23 cellular contexts compared by ENCODE assay signal in genomic region chr7:54996391-54996790, GRCh38. TPM values are rescaled to one million over a fixed set of nuclear protein-coding genes. Genes with fewer than 3 reads are reported as not detected.
DNase-seq lines count a peak whose midpoint lies in the region; ATAC-seq, FAIRE-seq and TF ChIP-seq lines count a peak whose summit lies in the region.
"Had no signal": no experiment of that assay in that cellular context is flagged by ENCODE, and none has a peak within 500 bp of the region (broad histone marks: within the 10 kb centered on the region; RNA-seq: fewer than 3 reads in every experiment).

No MANE protein-coding gene starts in this region.

- H3K36me3 Mint-ChIP-seq in T-helper 2 cell treated with Interferon-gamma antibody and Interleukin-4, amounts not matched to agents 5 μg/mL and 100 μg/mL, for 36 hours (ENCODE audit: low read depth), result no peaks in the 10 kb centered on the region
- no peaks in the 10 kb centered on the region for H3K36me3 Mint-ChIP-seq in T-helper 17 cell (ENCODE audit: low read depth)
- no peaks in the 10 kb centered on the region for H3K36me3 Mint-ChIP-seq in activated CD4-positive, alpha-beta memory T cell treated with anti-CD3 and anti-CD28 coated beads for 36 hours

- peak overlapping the region; percentile 51 for H3K27ac Mint-ChIP-seq in T-helper 2 cell treated with Interferon-gamma antibody and Interleukin-4, amounts not matched to agents 5 μg/mL and 100 μg/mL, for 36 hours
- H3K27ac Mint-ChIP-seq in T-helper 17 cell, result peak overlapping the region; percentile 24
- H3K27ac Mint-ChIP-seq in activated CD4-positive, alpha-beta memory T cell treated with anti-CD3 and anti-CD28 coated beads for 36 hours, result no peak overlapping the region
- H3K27ac Mint-ChIP-seq: dendritic cell treated with granulocyte-macrophage colony-stimulating factor and Interleukin-4, amounts not matched to agents 40 ng/mL and 50 ng/mL, for 4 days; IgD-negative memory B cell had no signal

- POLR2A ChIA-PET in activated CD4-positive, alpha-beta memory T cell treated with anti-CD3 and anti-CD28 coated beads for 36 hours (lab: Charles Lee), result no interaction called here

- H3K4me1 Mint-ChIP-seq in T-helper 2 cell treated with Interferon-gamma antibody and Interleukin-4, amounts not matched to agents 5 μg/mL and 100 μg/mL, for 36 hours (ENCODE audit: low read depth), result peaks cover 16% of the 10 kb centered on the region
- peaks cover 15% of the 10 kb centered on the region for H3K4me1 Mint-ChIP-seq in T-helper 17 cell
- H3K4me1 Mint-ChIP-seq in activated CD4-positive, alpha-beta memory T cell treated with anti-CD3 and anti-CD28 coated beads for 36 hours (ENCODE audit: low read depth), result peaks cover 29% of the 10 kb centered on the region

- no peaks in the 10 kb centered on the region for H3K9me3 Mint-ChIP-seq in T-helper 2 cell treated with Interferon-gamma antibody and Interleukin-4, amounts not matched to agents 5 μg/mL and 100 μg/mL, for 36 hours
- H3K9me3 Mint-ChIP-seq in activated CD4-positive, alpha-beta memory T cell treated with anti-CD3 and anti-CD28 coated beads for 36 hours, result no peaks in the 10 kb centered on the region
- H3K9me3 Mint-ChIP-seq: IgD-negative memory B cell had no signal

- H4K20me1 ChIP-seq in GM23248 (ENCODE audit: insufficient read depth), result no peaks in the 10 kb centered on the region

- H3K27ac ChIP-seq in GM23248 (peak overlapping the region; percentile 47; the same call in 1 of the 2 replicates), foreskin keratinocyte (peak overlapping the region; percentile 53)
- H3K27ac ChIP-seq: cardiac muscle cell, SK-N-MC, spleen, stomach had no signal

- H2AFZ ChIP-seq in GM23248, result no peak overlapping the region

- H3K4me3 ChIP-seq in GM23248, result no peak overlapping the region
- H3K4me3 ChIP-seq: cardiac muscle cell, SK-N-MC, spleen, stomach had no signal

- in situ Hi-C loops in GM23248 (cut with MboI), result no loop called here

- no peaks in the 10 kb centered on the region for H3K9me2 ChIP-seq in GM23248 (ENCODE audit: insufficient read depth)

- CTCF ChIA-PET in activated CD4-positive, alpha-beta memory T cell treated with anti-CD3 and anti-CD28 coated beads for 36 hours (lab: Charles Lee), result interaction anchor here (1.9 kb wide), 1 partner anchor 259 kb away, joined by 6 read pairs; no protein-coding TSS in a partner anchor

- H3K36me3 ChIP-seq in GM23248 (ENCODE audit: low read depth), result no peaks in the 10 kb centered on the region
- H3K36me3 ChIP-seq: cardiac muscle cell, spleen, stomach had no signal

- DNase-seq in T-helper 2 cell treated with Interferon-gamma antibody and Interleukin-4, amounts not matched to agents 5 μg/mL and 100 μg/mL, for 36 hours (ENCODE audit: low spot score), result no peak
- DNase-seq in T-helper 2 cell (no peak), GM23248 (peak; percentile 8), T-helper 17 cell (no peak), foreskin keratinocyte (no peak), hypothalamus (lab: John Stamatoyannopoulos, UW) (no peak), GM12892 (ENCODE audit: insufficient read length) (no peak)
- no peak for DNase-seq in activated CD4-positive, alpha-beta memory T cell treated with anti-CD3 and anti-CD28 coated beads for 36 hours
- DNase-seq: 8988T; activated CD4-positive, CD25-positive, alpha-beta regulatory T cell treated with anti-CD3 and anti-CD28 coated beads, Interleukin-2, amount 50 U/mL, for 72 hours; activated effector memory CD4-positive, alpha-beta T cell treated with Interleukin-2 at 50 U/mL for 16 hours; DND-41; H7; NCI-H2081 treated with DMSO at 0.1 percent for 48 hours; NCI-H446; occipital lobe; spleen; stomach had no signal

- peak overlapping the region; percentile 56 for H3K4me2 ChIP-seq in GM23248 (ENCODE audit: unreplicated experiment)

- H3K4me1 ChIP-seq in GM23248 (ENCODE audit: insufficient read depth), result peaks cover 16% of the 10 kb centered on the region
- peaks cover 21% of the 10 kb centered on the region for H3K4me1 ChIP-seq in foreskin keratinocyte
- H3K4me1 ChIP-seq: spleen, stomach had no signal

- intact Hi-C loops in activated CD4-positive, alpha-beta memory T cell treated with anti-CD3 and anti-CD28 coated beads for 36 hours (cut with micrococcal nuclease), result loop anchor here (1.0 to 10.0 kb wide), 10 partner anchors 76 to 576 kb away; partner anchors contain the start of genes LANCL2, SEC61G and VOPP1

- no peaks in the 10 kb centered on the region for H3K27me3 ChIP-seq in GM23248 (replicated peaks; ENCODE audit: insufficient read depth)
- no peaks in the 10 kb centered on the region for H3K27me3 ChIP-seq in foreskin keratinocyte
- H3K27me3 ChIP-seq: spleen, stomach had no signal

- ATAC-seq in T-helper 17 cell, result no peak
- peak; percentile 9 for ATAC-seq in foreskin keratinocyte

- TF ChIP-seq POLR2A in GM12892 (IDR thresholded peaks at IDR 0.05; ENCODE audit: low read depth, low read length), result no peak

- peaks cover 38% of the 10 kb centered on the region for H3F3A ChIP-seq in GM23248 (ENCODE audit: insufficient read depth)

- H3K27me3 Mint-ChIP-seq in T-helper 2 cell treated with Interferon-gamma antibody and Interleukin-4, amounts not matched to agents 5 μg/mL and 100 μg/mL, for 36 hours (ENCODE audit: low read depth), result peaks cover 22% of the 10 kb centered on the region
- H3K27me3 Mint-ChIP-seq in T-helper 17 cell, result peaks cover 6% of the 10 kb centered on the region
- peaks cover 3% of the 10 kb centered on the region for H3K27me3 Mint-ChIP-seq in activated CD4-positive, alpha-beta memory T cell treated with anti-CD3 and anti-CD28 coated beads for 36 hours
- H3K27me3 Mint-ChIP-seq: dendritic cell treated with granulocyte-macrophage colony-stimulating factor and Interleukin-4, amounts not matched to agents 40 ng/mL and 50 ng/mL, for 4 days had no signal

- no peak overlapping the region for H3K9ac ChIP-seq in GM23248

- TF ChIP-seq CTCF in foreskin keratinocyte (conservative IDR thresholded peaks at IDR 0.05), result no peak

- no peaks in the 10 kb centered on the region for H3K9me3 ChIP-seq in GM23248 (ENCODE audit: low read depth)
- no peaks in the 10 kb centered on the region for H3K9me3 ChIP-seq in T-helper 17 cell (ENCODE audit: control insufficient read depth, low read length, poor library complexity, severe bottlenecking)
- H3K9me3 ChIP-seq: spleen, stomach had no signal

- H3K4me3 Mint-ChIP-seq in T-helper 2 cell treated with Interferon-gamma antibody and Interleukin-4, amounts not matched to agents 5 μg/mL and 100 μg/mL, for 36 hours, result peak overlapping the region; percentile 28
- H3K4me3 Mint-ChIP-seq in T-helper 17 cell, result no peak overlapping the region
- H3K4me3 Mint-ChIP-seq in activated CD4-positive, alpha-beta memory T cell treated with anti-CD3 and anti-CD28 coated beads for 36 hours, result no peak overlapping the region
- H3K4me3 Mint-ChIP-seq: dendritic cell treated with granulocyte-macrophage colony-stimulating factor and Interleukin-4, amounts not matched to agents 40 ng/mL and 50 ng/mL, for 4 days had no signal

- no peaks in the 10 kb centered on the region for H3K79me2 ChIP-seq in GM23248 (ENCODE audit: insufficient read depth)

- no peak for FAIRE-seq in GM12892 (lab: Jason Lieb, UNC)

RNA-seq across cellular contexts. Expression of gene EGFR, which starts 22.4 kb away (rescaled TPM):
- 53.5 and 55.0 TPM in 2 replicates for total RNA-seq in GM23248 (2014; rRNA removed; shearing (Covaris generic))
- polyA plus RNA-seq in GM23248 (2016; fragmentation: Nextera tagmentation; extraction: Ambion mirVana) (48.7 and 50.9 TPM in 2 replicates), foreskin keratinocyte (22.4 and 28.7 TPM in 2 replicates)
- total RNA-seq in T-helper 17 cell (not detected), foreskin keratinocyte (156 and 161 TPM in 2 replicates)
- polyA plus RNA-seq in GM12892 (2012; ENCODE audit: missing spikeins), result 0.04 TPM
- not detected for total RNA-seq in activated CD4-positive, alpha-beta memory T cell treated with anti-CD3 and anti-CD28 coated beads for 36 hours
- polyA plus RNA-seq: IgD-negative memory B cell; naive thymus-derived CD4-positive, alpha-beta T cell had no signal

Comparison
In these comparisons a context has a peak if more than half of its experiments do, and no peak if none do; other contexts are left out.
1. RNA of gene EGFR, which starts 22.4 kb away (total RNA-seq): 156 to 161 TPM in foreskin keratinocyte and 53.5 to 55.0 TPM in GM23248; not detected in T-helper 17 cell and not detected in activated CD4-positive, alpha-beta memory T cell treated with anti-CD3 and anti-CD28 coated beads for 36 hours; every median in the first group is over 10 times any median in the second.